Comparison of ENCODE assay signal across 8 cellular contexts in genomic region chr10:112376578-112376855, GRCh38. TPM values are rescaled to one million over a fixed set of nuclear protein-coding genes. Genes with fewer than 3 reads are reported as not detected.
A peak's percentile ranks its signal among the peaks of the same experiment; 100 is the strongest.
DNase-seq lines count a peak whose midpoint lies in the region; ATAC-seq and TF ChIP-seq lines count a peak whose summit lies in the region.

No MANE protein-coding gene starts in this region.

- in situ Hi-C loops in KBM-7 (cut with MboI; ENCODE audit: low pct_unique_long_range_greater_than_20kb, low sequenced_read_pairs), result no loop called here

- peaks cover 66% of the 10 kb centered on the region for H3K4me1 Mint-ChIP-seq in activated T-cell treated with anti-CD3 and anti-CD28 coated beads, Interleukin-2, amount 50 U/mL, for 4 hours (ENCODE audit: low read depth)

- TF ChIP-seq CTCF in body of pancreas (IDR thresholded peaks at IDR 0.05) (no peak), psoas muscle (IDR thresholded peaks at IDR 0.05) (no peak)

- TF ChIP-seq POLR2A in body of pancreas (IDR thresholded peaks at IDR 0.05), result no peak

- peak overlapping the region in 3 of 4 donors; percentile 48 to 83 (median 71) for H3K27ac ChIP-seq in body of pancreas
- peak overlapping the region; percentile 63 for H3K27ac ChIP-seq in psoas muscle

- no peak for DNase-seq in activated T-cell treated with anti-CD3 and anti-CD28 coated beads, Interleukin-2, amount 50 U/mL, for 4 hours
- no peak for DNase-seq in activated T-cell treated with anti-CD3 and anti-CD28 coated beads, Interleukin-2, amount 50 U/mL, for 1 hour
- no peak for DNase-seq in body of pancreas
- no peak for DNase-seq in psoas muscle
- no peak for DNase-seq in KBM-7
- no peak for DNase-seq in HuH-7 (ENCODE audit: low spot score)
- no peak for DNase-seq in SHP77 treated with DMSO at 0.1 percent for 48 hours (lab: John Stamatoyannopoulos, UW)

- no peak overlapping the region for H3K4me3 ChIP-seq in body of pancreas
- H3K4me3 ChIP-seq in psoas muscle, result peak overlapping the region; percentile 57

- intact Hi-C loops in body of pancreas (cut with DNase I) (no loop called here), psoas muscle (cut with DNase I) (no loop called here)

- no peaks in the 10 kb centered on the region for H3K9me3 Mint-ChIP-seq in activated T-cell treated with anti-CD3 and anti-CD28 coated beads, Interleukin-2, amount 50 U/mL, for 4 hours

- no peaks in the 10 kb centered on the region for H3K27me3 ChIP-seq in body of pancreas
- H3K27me3 ChIP-seq in psoas muscle (ENCODE audit: insufficient read depth in 3 of 3, low read length in 2 of 3), result no peaks in the 10 kb centered on the region

- 41 to 66% methylated on average over 3 of the region's 3 CpGs for WGBS in body of pancreas, 2 donors
- 64 to 74% (median 67%) methylated on average over 3 of the region's 3 CpGs for WGBS in psoas muscle, 3 donors

- H3K27me3 Mint-ChIP-seq in activated T-cell treated with anti-CD3 and anti-CD28 coated beads, Interleukin-2, amount 50 U/mL, for 4 hours (ENCODE audit: low read depth), result no peaks in the 10 kb centered on the region

- H3K4me1 ChIP-seq in body of pancreas (peaks cover 8% of the 10 kb centered on the region), psoas muscle (no peaks in the 10 kb centered on the region)

- H3K9me3 ChIP-seq in body of pancreas (no peaks in the 10 kb centered on the region), psoas muscle (no peaks in the 10 kb centered on the region)

- H3K36me3 ChIP-seq in body of pancreas (replicated peaks in 1 of 2; ENCODE audit: insufficient read depth in 1 of 2, low read depth in 2 of 2) (no peaks in the 10 kb centered on the region), psoas muscle (ENCODE audit: insufficient read depth in 1 of 2, low read depth in 1 of 2) (no peaks in the 10 kb centered on the region)

- H3K4me3 Mint-ChIP-seq in activated T-cell treated with anti-CD3 and anti-CD28 coated beads, Interleukin-2, amount 50 U/mL, for 4 hours, result peak overlapping the region; percentile 98

- H3K36me3 Mint-ChIP-seq in activated T-cell treated with anti-CD3 and anti-CD28 coated beads, Interleukin-2, amount 50 U/mL, for 4 hours (ENCODE audit: insufficient read depth), result peaks cover 18% of the 10 kb centered on the region

- peak; percentile 19 to 31 for ATAC-seq in activated T-cell treated with anti-CD3 and anti-CD28 coated beads, Interleukin-2, amount 50 U/mL, for 4 hours
- ATAC-seq in HG03175 (IDR thresholded peaks at IDR 0.05; ENCODE audit: unreplicated experiment), result peak; percentile 25
- peak; percentile 4 for ATAC-seq in body of pancreas
- ATAC-seq in psoas muscle, result peak in 1 of 4 donors; percentile 10

RNA-seq across cellular contexts. Expression of gene ACSL5, which starts 2.6 kb away (rescaled TPM):
- total RNA-seq in activated T-cell treated with anti-CD3 and anti-CD28 coated beads, Interleukin-2, amount 50 U/mL, for 4 hours, result 10 to 100 TPM; 33.4 to 41.2 (median 35.8) TPM
- total RNA-seq in body of pancreas, result 1 to 10 TPM; 7.3 to 9.6 TPM
- 1 to 10 TPM; 2.2 to 4.5 (median 3.7) TPM for total RNA-seq in psoas muscle
- 1 to 10 TPM; 2.2 to 3.4 (median 2.6) TPM for polyA plus RNA-seq in psoas muscle
